Comparison of ENCODE assay signal across 1 cellular context in the genomic region with DNA sequence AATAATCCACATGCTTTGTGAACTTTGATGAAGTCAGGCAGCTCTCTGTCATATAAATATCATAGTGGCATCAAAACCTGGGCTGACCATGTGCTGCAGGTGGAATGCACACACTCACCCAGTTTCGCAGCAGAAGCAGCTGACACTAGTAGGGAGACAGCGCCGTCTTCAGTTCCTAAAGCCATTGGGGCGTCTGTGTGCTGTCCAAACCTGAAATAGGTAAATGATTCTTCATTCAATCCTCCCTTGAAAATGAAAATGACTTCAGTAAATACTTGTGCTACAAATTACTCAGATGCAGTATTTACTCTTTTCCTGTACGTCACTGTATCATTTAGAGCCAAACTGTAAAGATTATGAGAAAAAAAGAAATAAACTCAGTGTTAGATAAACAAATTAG.
TF ChIP-seq lines count a peak whose summit lies in the region.

No MANE protein-coding gene starts in this region.

TF ChIP-seq in HEK293, 187 proteins besides CTCF, POLR2A, EP300 and RAD21 (continued from another document and continues in another):
- TF ChIP-seq, protein P1, sequence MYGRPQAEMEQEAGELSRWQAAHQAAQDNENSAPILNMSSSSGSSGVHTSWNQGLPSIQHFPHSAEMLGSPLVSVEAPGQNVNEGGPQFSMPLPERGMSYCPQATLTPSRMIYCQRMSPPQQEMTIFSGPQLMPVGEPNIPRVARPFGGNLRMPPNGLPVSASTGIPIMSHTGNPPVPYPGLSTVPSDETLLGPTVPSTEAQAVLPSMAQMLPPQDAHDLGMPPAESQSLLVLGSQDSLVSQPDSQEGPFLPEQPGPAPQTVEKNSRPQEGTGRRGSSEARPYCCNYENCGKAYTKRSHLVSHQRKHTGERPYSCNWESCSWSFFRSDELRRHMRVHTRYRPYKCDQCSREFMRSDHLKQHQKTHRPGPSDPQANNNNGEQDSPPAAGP (tag by site-specific recombination; IDR thresholded peaks at IDR 0.05): no peak
- TF ChIP-seq ZNF654 (tag by site-specific recombination; IDR thresholded peaks at IDR 0.05; ENCODE audit: low read depth) (peak; percentile 86), ZNF280D (tag by site-specific recombination; IDR thresholded peaks at IDR 0.05) (no peak), ZNF521 (tag by site-specific recombination; IDR thresholded peaks at IDR 0.05) (no peak), ZNF19 (tag by site-specific recombination; IDR thresholded peaks at IDR 0.05; ENCODE audit: low read depth) (no peak), GLIS1 (tag by site-specific recombination; IDR thresholded peaks at IDR 0.05) (no peak), BCL11B (tag by site-specific recombination; IDR thresholded peaks at IDR 0.05; ENCODE audit: low read depth) (no peak), ZNF362 (tag by site-specific recombination; IDR thresholded peaks at IDR 0.05) (0 out of 2 replicates have a peak, but pooled peaks have one; percentile 22), ZNF843 (tag by site-specific recombination; IDR thresholded peaks at IDR 0.05) (no peak), KLF9 (tag by site-specific recombination; IDR thresholded peaks at IDR 0.05; ENCODE audit: low read depth) (no peak), ZNF394 (tag by site-specific recombination; IDR thresholded peaks at IDR 0.05; ENCODE audit: borderline replicate concordance) (no peak), ZNF10 (tag by site-specific recombination; IDR thresholded peaks at IDR 0.05) (peak; percentile 5; the same call in 1 of the 2 replicates), YY2 (tag by site-specific recombination; IDR thresholded peaks at IDR 0.05) (no peak), ZNF837 (tag by site-specific recombination; IDR thresholded peaks at IDR 0.05) (no peak), ZNF2 (tag by site-specific recombination; IDR thresholded peaks at IDR 0.05) (no peak), ZNF223 (tag by site-specific recombination; IDR thresholded peaks at IDR 0.05) (no peak), REPIN1 (tag by site-specific recombination; IDR thresholded peaks at IDR 0.05; ENCODE audit: low read depth) (no peak), ZBTB21 (tag by site-specific recombination; IDR thresholded peaks at IDR 0.05) (no peak), ZNF544 (tag by site-specific recombination; IDR thresholded peaks at IDR 0.05) (no peak), ZNF266 (tag by site-specific recombination; IDR thresholded peaks at IDR 0.05; ENCODE audit: low read depth) (no peak), ZBTB1 (tag by site-specific recombination; IDR thresholded peaks at IDR 0.05) (no peak), ZNF302 (tag by site-specific recombination; IDR thresholded peaks at IDR 0.05; ENCODE audit: low read depth) (no peak), ZFP41 (tag by site-specific recombination; IDR thresholded peaks at IDR 0.05; ENCODE audit: borderline replicate concordance) (no peak), ZFP3 (tag by site-specific recombination; IDR thresholded peaks at IDR 0.05; ENCODE audit: low read depth) (no peak), ZNF561 (tag by site-specific recombination; IDR thresholded peaks at IDR 0.05; ENCODE audit: borderline replicate concordance) (0 out of 2 replicates have a peak, but pooled peaks have one; percentile 37), SCRT1 (tag by site-specific recombination; IDR thresholded peaks at IDR 0.05; ENCODE audit: borderline replicate concordance) (0 out of 2 replicates have a peak, but pooled peaks have one; percentile 64), ZNF747 (tag by site-specific recombination; IDR thresholded peaks at IDR 0.05) (no peak), ZNF530 (tag by site-specific recombination; IDR thresholded peaks at IDR 0.05; ENCODE audit: low read depth) (no peak), ZNF112 (tag by site-specific recombination; IDR thresholded peaks at IDR 0.05) (no peak), ZNF274 (IDR thresholded peaks at IDR 0.05; ENCODE audit: low read length) (no peak), ZNF274 (tag by site-specific recombination; IDR thresholded peaks at IDR 0.05; ENCODE audit: borderline replicate concordance) (no peak), KLF8 (tag by site-specific recombination; IDR thresholded peaks at IDR 0.05) (no peak), ZNF701 (tag by site-specific recombination; IDR thresholded peaks at IDR 0.05) (no peak), ZNF184 (tag by site-specific recombination; IDR thresholded peaks at IDR 0.05) (no peak), ZNF292 (tag by site-specific recombination; IDR thresholded peaks at IDR 0.05; ENCODE audit: borderline replicate concordance, low read depth) (no peak), ZNF335 (tag by site-specific recombination; conservative IDR thresholded peaks at IDR 0.05) (no peak), HOXC10 (CRISPR knock-in tag; IDR thresholded peaks at IDR 0.05) (no peak), WT1 (tag by site-specific recombination; IDR thresholded peaks at IDR 0.05) (peak; percentile 94), ZNF37A (tag by site-specific recombination; IDR thresholded peaks at IDR 0.05) (no peak), ZNF677 (tag by site-specific recombination; IDR thresholded peaks at IDR 0.05) (no peak), ZNF311 (tag by site-specific recombination; IDR thresholded peaks at IDR 0.05; ENCODE audit: borderline replicate concordance) (no peak), ZNF16 (tag by site-specific recombination; IDR thresholded peaks at IDR 0.05; ENCODE audit: low read depth) (no peak), ZBTB17 (tag by site-specific recombination; IDR thresholded peaks at IDR 0.05) (peak; percentile 76), ZFP37 (tag by site-specific recombination; IDR thresholded peaks at IDR 0.05) (no peak), REST (tag by site-specific recombination; IDR thresholded peaks at IDR 0.05) (peak; percentile 83), ZIC2 (tag by site-specific recombination; IDR thresholded peaks at IDR 0.05) (no peak), ZSCAN16 (tag by site-specific recombination; IDR thresholded peaks at IDR 0.05) (no peak)
- TF ChIP-seq, protein P2, sequence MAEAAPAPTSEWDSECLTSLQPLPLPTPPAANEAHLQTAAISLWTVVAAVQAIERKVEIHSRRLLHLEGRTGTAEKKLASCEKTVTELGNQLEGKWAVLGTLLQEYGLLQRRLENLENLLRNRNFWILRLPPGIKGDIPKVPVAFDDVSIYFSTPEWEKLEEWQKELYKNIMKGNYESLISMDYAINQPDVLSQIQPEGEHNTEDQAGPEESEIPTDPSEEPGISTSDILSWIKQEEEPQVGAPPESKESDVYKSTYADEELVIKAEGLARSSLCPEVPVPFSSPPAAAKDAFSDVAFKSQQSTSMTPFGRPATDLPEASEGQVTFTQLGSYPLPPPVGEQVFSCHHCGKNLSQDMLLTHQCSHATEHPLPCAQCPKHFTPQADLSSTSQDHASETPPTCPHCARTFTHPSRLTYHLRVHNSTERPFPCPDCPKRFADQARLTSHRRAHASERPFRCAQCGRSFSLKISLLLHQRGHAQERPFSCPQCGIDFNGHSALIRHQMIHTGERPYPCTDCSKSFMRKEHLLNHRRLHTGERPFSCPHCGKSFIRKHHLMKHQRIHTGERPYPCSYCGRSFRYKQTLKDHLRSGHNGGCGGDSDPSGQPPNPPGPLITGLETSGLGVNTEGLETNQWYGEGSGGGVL (tag by site-specific recombination; IDR thresholded peaks at IDR 0.05): no peak
- TF ChIP-seq, protein P3, sequence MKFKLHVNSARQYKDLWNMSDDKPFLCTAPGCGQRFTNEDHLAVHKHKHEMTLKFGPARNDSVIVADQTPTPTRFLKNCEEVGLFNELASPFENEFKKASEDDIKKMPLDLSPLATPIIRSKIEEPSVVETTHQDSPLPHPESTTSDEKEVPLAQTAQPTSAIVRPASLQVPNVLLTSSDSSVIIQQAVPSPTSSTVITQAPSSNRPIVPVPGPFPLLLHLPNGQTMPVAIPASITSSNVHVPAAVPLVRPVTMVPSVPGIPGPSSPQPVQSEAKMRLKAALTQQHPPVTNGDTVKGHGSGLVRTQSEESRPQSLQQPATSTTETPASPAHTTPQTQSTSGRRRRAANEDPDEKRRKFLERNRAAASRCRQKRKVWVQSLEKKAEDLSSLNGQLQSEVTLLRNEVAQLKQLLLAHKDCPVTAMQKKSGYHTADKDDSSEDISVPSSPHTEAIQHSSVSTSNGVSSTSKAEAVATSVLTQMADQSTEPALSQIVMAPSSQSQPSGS (tag by site-specific recombination; IDR thresholded peaks at IDR 0.05; ENCODE audit: low read depth): no peak
- TF ChIP-seq, protein P4, sequence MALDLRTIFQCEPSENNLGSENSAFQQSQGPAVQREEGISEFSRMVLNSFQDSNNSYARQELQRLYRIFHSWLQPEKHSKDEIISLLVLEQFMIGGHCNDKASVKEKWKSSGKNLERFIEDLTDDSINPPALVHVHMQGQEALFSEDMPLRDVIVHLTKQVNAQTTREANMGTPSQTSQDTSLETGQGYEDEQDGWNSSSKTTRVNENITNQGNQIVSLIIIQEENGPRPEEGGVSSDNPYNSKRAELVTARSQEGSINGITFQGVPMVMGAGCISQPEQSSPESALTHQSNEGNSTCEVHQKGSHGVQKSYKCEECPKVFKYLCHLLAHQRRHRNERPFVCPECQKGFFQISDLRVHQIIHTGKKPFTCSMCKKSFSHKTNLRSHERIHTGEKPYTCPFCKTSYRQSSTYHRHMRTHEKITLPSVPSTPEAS (tag by site-specific recombination; IDR thresholded peaks at IDR 0.05): 0 out of 2 replicates have a peak, but pooled peaks have one; percentile 31
- TF ChIP-seq, protein P5, sequence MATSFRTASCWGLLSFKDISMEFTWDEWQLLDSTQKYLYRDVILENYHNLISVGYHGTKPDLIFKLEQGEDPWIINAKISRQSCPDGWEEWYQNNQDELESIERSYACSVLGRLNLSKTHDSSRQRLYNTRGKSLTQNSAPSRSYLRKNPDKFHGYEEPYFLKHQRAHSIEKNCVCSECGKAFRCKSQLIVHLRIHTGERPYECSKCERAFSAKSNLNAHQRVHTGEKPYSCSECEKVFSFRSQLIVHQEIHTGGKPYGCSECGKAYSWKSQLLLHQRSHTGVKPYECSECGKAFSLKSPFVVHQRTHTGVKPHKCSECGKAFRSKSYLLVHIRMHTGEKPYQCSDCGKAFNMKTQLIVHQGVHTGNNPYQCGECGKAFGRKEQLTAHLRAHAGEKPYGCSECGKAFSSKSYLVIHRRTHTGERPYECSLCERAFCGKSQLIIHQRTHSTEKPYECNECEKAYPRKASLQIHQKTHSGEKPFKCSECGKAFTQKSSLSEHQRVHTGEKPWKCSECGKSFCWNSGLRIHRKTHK (tag by site-specific recombination; IDR thresholded peaks at IDR 0.05): no peak
- TF ChIP-seq, protein P6, sequence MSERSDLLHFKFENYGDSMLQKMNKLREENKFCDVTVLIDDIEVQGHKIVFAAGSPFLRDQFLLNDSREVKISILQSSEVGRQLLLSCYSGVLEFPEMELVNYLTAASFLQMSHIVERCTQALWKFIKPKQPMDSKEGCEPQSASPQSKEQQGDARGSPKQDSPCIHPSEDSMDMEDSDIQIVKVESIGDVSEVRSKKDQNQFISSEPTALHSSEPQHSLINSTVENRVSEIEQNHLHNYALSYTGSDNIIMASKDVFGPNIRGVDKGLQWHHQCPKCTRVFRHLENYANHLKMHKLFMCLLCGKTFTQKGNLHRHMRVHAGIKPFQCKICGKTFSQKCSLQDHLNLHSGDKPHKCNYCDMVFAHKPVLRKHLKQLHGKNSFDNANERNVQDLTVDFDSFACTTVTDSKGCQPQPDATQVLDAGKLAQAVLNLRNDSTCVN (tag by site-specific recombination; optimal IDR thresholded peaks at IDR 0.05): no peak
